In genomic region chr17:57672205-57672632, GRCh38 we compare ENCODE assay signal across 10 cellular contexts.
DNase-seq lines count a peak whose midpoint lies in the region; ATAC-seq, FAIRE-seq and TF ChIP-seq lines count a peak whose summit lies in the region.
"Had no signal": no experiment of that assay in that cellular context is flagged by ENCODE, and none has a peak within 500 bp of the region (broad histone marks: within the 10 kb centered on the region; RNA-seq: fewer than 3 reads in every experiment).

No MANE protein-coding gene starts in this region.

- H3K36me3 ChIP-seq in KMS-11 (ENCODE audit: insufficient read depth) (no peaks in the 10 kb centered on the region), SJCRH30 (no peaks in the 10 kb centered on the region)

- TF ChIP-seq CTCF in AG09319 (IDR thresholded peaks at IDR 0.05; ENCODE audit: low read depth, low read length) (no peak), KMS-11 (conservative IDR thresholded peaks at IDR 0.05; ENCODE audit: low read depth, low read length) (peak; percentile 61; the same call in 1 of the 2 replicates)

- no peak overlapping the region for H3K4me2 ChIP-seq in KMS-11

- no peaks in the 10 kb centered on the region for H3K9me3 Mint-ChIP-seq in activated T-helper 17 cell treated with anti-CD3 and anti-CD28 coated beads, Interleukin-2, amount 50 U/mL, for 72 hours
- H3K9me3 Mint-ChIP-seq: dendritic cell treated with granulocyte-macrophage colony-stimulating factor and Interleukin-4, amounts not matched to agents 40 ng/mL and 50 ng/mL, for 4 days had no signal

- H3K4me3 ChIP-seq in KMS-11 (IDR thresholded peaks at IDR 0.05; ENCODE audit: insufficient read depth, low read depth, low read length) = no peak overlapping the region
- no peak overlapping the region for H3K4me3 ChIP-seq in SJCRH30
- H3K4me3 ChIP-seq: skin epidermis had no signal

- H3K27ac ChIP-seq in KMS-11 = no peak overlapping the region
- H3K27ac ChIP-seq in layer of hippocampus (ENCODE audit: low read depth, low read length) = peak overlapping the region; percentile 55
- no peak overlapping the region for H3K27ac ChIP-seq in SJCRH30

- no peaks in the 10 kb centered on the region for H3K9me3 ChIP-seq in SJCRH30 (replicated peaks)

- no peaks in the 10 kb centered on the region for H4K20me1 ChIP-seq in KMS-11 (ENCODE audit: insufficient read depth)

- DNase-seq in AG09319 (ENCODE audit: extremely low read depth, low read depth) (peak; percentile 4), amniotic stem cell (lab: John Stamatoyannopoulos, UW) (no peak), SJCRH30 (no peak), frontal cortex (ENCODE audit: low spot score in 2 of 2) (no peak)

- H3K36me3 Mint-ChIP-seq in activated T-helper 17 cell treated with anti-CD3 and anti-CD28 coated beads, Interleukin-2, amount 50 U/mL, for 72 hours (ENCODE audit: low read depth) = peaks cover 19% of the 10 kb centered on the region

- peaks cover 8% of the 10 kb centered on the region for H3K4me1 ChIP-seq in KMS-11 (ENCODE audit: low read depth, poor library complexity, severe bottlenecking)
- H3K4me1 ChIP-seq in SJCRH30 = 0 out of 2 replicates have a peak, but pooled peaks cover 3% of the 10 kb centered on the region

- H3K4me1 Mint-ChIP-seq in activated T-helper 17 cell treated with anti-CD3 and anti-CD28 coated beads, Interleukin-2, amount 50 U/mL, for 72 hours = peaks cover 8% of the 10 kb centered on the region

- H3K27ac Mint-ChIP-seq in activated T-helper 17 cell treated with anti-CD3 and anti-CD28 coated beads, Interleukin-2, amount 50 U/mL, for 72 hours = peak overlapping the region; percentile 72
- H3K27ac Mint-ChIP-seq: dendritic cell treated with granulocyte-macrophage colony-stimulating factor and Interleukin-4, amounts not matched to agents 40 ng/mL and 50 ng/mL, for 4 days had no signal

- H3K27me3 Mint-ChIP-seq in activated T-helper 17 cell treated with anti-CD3 and anti-CD28 coated beads, Interleukin-2, amount 50 U/mL, for 72 hours = no peaks in the 10 kb centered on the region
- H3K27me3 Mint-ChIP-seq: dendritic cell treated with granulocyte-macrophage colony-stimulating factor and Interleukin-4, amounts not matched to agents 40 ng/mL and 50 ng/mL, for 4 days had no signal

- no peak overlapping the region for H2AFZ ChIP-seq in KMS-11 (ENCODE audit: low read depth)

- H3K27me3 ChIP-seq in KMS-11 (ENCODE audit: insufficient read depth, low read depth) = no peaks in the 10 kb centered on the region
- H3K27me3 ChIP-seq in layer of hippocampus (ENCODE audit: control insufficient read depth, insufficient read depth, low read length) = no peaks in the 10 kb centered on the region
- no peaks in the 10 kb centered on the region for H3K27me3 ChIP-seq in SJCRH30

- no peak overlapping the region for H3K9ac ChIP-seq in KMS-11

- ATAC-seq in activated T-helper 17 cell treated with anti-CD3 and anti-CD28 coated beads, Interleukin-2, amount 50 U/mL, for 72 hours (replicated peaks) = peak; percentile 10
- no peak for ATAC-seq in GM18867 (IDR thresholded peaks at IDR 0.05; ENCODE audit: unreplicated experiment)

- H3K79me2 ChIP-seq in KMS-11 (ENCODE audit: insufficient read depth, low read depth) = no peaks in the 10 kb centered on the region

- no peak for FAIRE-seq in frontal cortex (lab: Jason Lieb, UNC)

- H3K4me3 Mint-ChIP-seq in activated T-helper 17 cell treated with anti-CD3 and anti-CD28 coated beads, Interleukin-2, amount 50 U/mL, for 72 hours = peak overlapping the region; percentile 21
- H3K4me3 Mint-ChIP-seq: dendritic cell treated with granulocyte-macrophage colony-stimulating factor and Interleukin-4, amounts not matched to agents 40 ng/mL and 50 ng/mL, for 4 days had no signal
